8 cellular contexts compared by ENCODE assay signal in the genomic region with DNA sequence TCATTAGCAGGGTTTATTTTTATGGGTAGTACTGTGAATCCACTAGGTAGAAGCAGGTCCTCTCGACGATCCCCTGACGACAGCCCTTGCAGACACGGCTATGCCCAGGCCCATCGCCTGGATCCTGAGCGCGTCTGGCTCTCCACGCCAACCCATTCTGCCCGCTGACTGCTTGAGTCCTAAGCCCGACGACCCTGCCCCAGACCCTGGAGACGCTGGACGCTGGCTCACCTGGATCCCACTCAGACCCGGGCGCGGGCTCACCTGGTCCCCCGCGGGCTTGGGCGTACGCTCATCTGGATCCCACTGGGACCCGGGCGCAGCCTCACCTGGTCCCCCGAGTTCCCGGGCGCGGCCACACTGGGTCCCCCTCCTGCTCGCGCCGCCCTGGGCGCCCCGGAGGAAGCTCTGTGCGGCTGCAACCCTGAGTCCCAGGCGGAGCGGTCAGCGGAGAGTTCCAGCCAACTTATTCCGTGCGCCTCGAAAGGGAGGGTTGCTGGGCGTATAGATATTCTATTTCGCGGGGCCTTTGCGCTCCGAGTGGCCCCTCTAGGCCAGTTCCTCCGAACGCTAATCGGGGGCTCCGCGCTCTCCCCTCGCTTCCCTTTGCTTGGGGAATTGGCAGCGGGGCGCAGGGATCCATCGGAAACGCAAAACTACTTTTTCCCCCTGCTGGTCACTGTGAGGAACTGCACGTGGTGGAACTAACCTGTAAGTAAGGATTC.
DNase-seq lines count a peak whose midpoint lies in the region; ATAC-seq, FAIRE-seq and TF ChIP-seq lines count a peak whose summit lies in the region.

No MANE protein-coding gene starts in this region.

- no peaks in the 10 kb centered on the region for H3K9me3 Mint-ChIP-seq in HFFc6

- no peaks in the 10 kb centered on the region for H3F3A ChIP-seq in DOHH2 (ENCODE audit: control insufficient read depth, insufficient read depth)

- POLR2A ChIA-PET in HepG2 (lab: Yijun Ruan, JAX), result interaction anchor here (1.3 kb wide), 1 partner anchor 22 kb away, joined by 4 read pairs; the partner anchor contains the start of gene RMP24

- peak overlapping the region; percentile 47 for H3K9ac ChIP-seq in HepG2 (ENCODE audit: insufficient read depth, low read depth, low read length)

- H3K27ac Mint-ChIP-seq in HFFc6, result no peak overlapping the region

- no peak for TF ChIP-seq POLR2A in HepG2 (IDR thresholded peaks at IDR 0.05; ENCODE audit: insufficient read depth in 1 of 2, low read depth in 2 of 2, low read length in 2 of 2)

- in situ Hi-C loops in HepG2 (cut with HindIII; ENCODE audit: extremely low pct_ligation_motif_present, low pct_unique_long_range_greater_than_20kb), result loop anchor here (5.0 to 25.0 kb wide), 2 partner anchors 193 to 563 kb away; partner anchors contain the start of gene ZNF396

- H3K4me3 ChIP-seq in DOHH2 (ENCODE audit: low read length) (no peak overlapping the region), HepG2 (replicated peaks in 1 of 3; ENCODE audit: insufficient read depth in 1 of 3, low read depth in 2 of 3, low read length in 3 of 3) (peak overlapping the region; percentile 59 to 81 (median 65))

- peak; percentile 67 for FAIRE-seq in HepG2 (lab: Jason Lieb, UNC)

- no TSS peak for BruUV-seq in HepG2 (replicated peaks; lab: Mats Ljungman, UMichigan)

- no peaks in the 10 kb centered on the region for H3K79me2 ChIP-seq in DOHH2 (ENCODE audit: control insufficient read depth, low read length)
- H3K79me2 ChIP-seq in HepG2 (ENCODE audit: insufficient read depth, low read length), result no peaks in the 10 kb centered on the region

- peak; percentile 90 for ATAC-seq in HepG2

- H3K36me3 ChIP-seq in DOHH2 (ENCODE audit: control insufficient read depth, low read length) (no peaks in the 10 kb centered on the region), HepG2 (replicated peaks in 1 of 2; ENCODE audit: control insufficient read depth in 1 of 2, insufficient read depth in 2 of 2, low read length in 2 of 2) (no peaks in the 10 kb centered on the region)

- H3K27me3 Mint-ChIP-seq in HFFc6 (ENCODE audit: insufficient read depth), result peaks cover 12% of the 10 kb centered on the region; the same call in 1 of the 2 replicates

- intact Hi-C loops in HepG2 (cut with micrococcal nuclease; ENCODE audit: unreplicated experiment), result loop anchor here (1.0 to 5.0 kb wide), 3 partner anchors 22 to 288 kb away; partner anchors contain the start of gene RMP24

- TF ChIP-seq EP300 in HepG2 (IDR thresholded peaks at IDR 0.05; ENCODE audit: low read depth in 2 of 2, low read length in 2 of 2) (no peak), HepG2 (CRISPR knock-in tag; IDR thresholded peaks at IDR 0.05; ENCODE audit: borderline replicate concordance) (no peak)

- CTCF ChIA-PET in HepG2 (lab: Yijun Ruan, JAX; ENCODE audit: low intra/inter-chr PET ratio, low total read pairs), result interaction anchor here (1.3 to 1.7 kb wide), 2 partner anchors 194 to 542 kb away, joined by 4 to 12 read pairs; no protein-coding TSS in a partner anchor

- peaks cover 10% of the 10 kb centered on the region for H3K4me1 Mint-ChIP-seq in HFFc6 (ENCODE audit: low read depth)

- no peak overlapping the region for H2AFZ ChIP-seq in HepG2 (ENCODE audit: low read length)

- TF ChIP-seq RAD21 in HepG2 (CRISPR knock-in tag; IDR thresholded peaks at IDR 0.05), result peak; percentile 63

- H3K4me3 Mint-ChIP-seq in HFFc6, result peak overlapping the region; percentile 87

- H3K27me3 ChIP-seq in DOHH2 (ENCODE audit: control insufficient read depth, low read length), result no peaks in the 10 kb centered on the region
- H3K27me3 ChIP-seq in HepG2 (ENCODE audit: control insufficient read depth in 1 of 2, insufficient read depth in 2 of 2, low read length in 2 of 2), result peaks cover 0 to 8% of the 10 kb centered on the region in 2 experiments; a peak in 3 of 5 replicates

- H3K4me2 ChIP-seq in DOHH2 (ENCODE audit: low read length) (no peak overlapping the region), HepG2 (ENCODE audit: low read depth, low read length) (peak overlapping the region; percentile 98)

- DNase-seq in HFFc6 (peak; percentile 37), NCI-H2196 treated with DMSO at 0.1 percent for 48 hours (lab: John Stamatoyannopoulos, UW; ENCODE audit: unreplicated experiment) (peak; percentile 5), dermis blood vessel endothelial cell (peak; percentile 77), HepG2 (ENCODE audit: low spot score) (peak; percentile 56), 8988T (no peak)
- peak; percentile 32 to 50 for DNase-seq in activated CD4-positive, alpha-beta T cell treated with anti-CD3 and anti-CD28 coated beads for 4 hours
- peak; percentile 28 for DNase-seq in stimulated activated CD4-positive, alpha-beta T cell treated with anti-CD3 and anti-CD28 coated beads, Interleukin-2, amount 100 ng/mL, for 4 hours (ENCODE audit: low read depth)

- H3K9me3 ChIP-seq in DOHH2 (ENCODE audit: control insufficient read depth, insufficient read depth, low read length), result no peaks in the 10 kb centered on the region; the same call in 1 of the 2 replicates
- no peaks in the 10 kb centered on the region for H3K9me3 ChIP-seq in HepG2 (ENCODE audit: low read length)

- H3K36me3 Mint-ChIP-seq in HFFc6 (ENCODE audit: low read depth), result no peaks in the 10 kb centered on the region

- no peaks in the 10 kb centered on the region for H3K4me1 ChIP-seq in DOHH2 (ENCODE audit: control insufficient read depth, low read length)
- H3K4me1 ChIP-seq in HepG2 (ENCODE audit: insufficient read depth, low read length), result peaks cover 11% of the 10 kb centered on the region

- TF ChIP-seq CTCF in DOHH2 (IDR thresholded peaks at IDR 0.05; ENCODE audit: low read depth, low read length, poor library complexity, severe bottlenecking), result peak; percentile 91
- TF ChIP-seq CTCF in HFFc6 (IDR thresholded peaks at IDR 0.05), result peak; percentile 96
- TF ChIP-seq CTCF in HepG2 (CRISPR knock-in tag; IDR thresholded peaks at IDR 0.05), result peak; percentile 86

- no peaks in the 10 kb centered on the region for H4K20me1 ChIP-seq in DOHH2 (ENCODE audit: control insufficient read depth, insufficient read depth, low read depth, low read length)
- H4K20me1 ChIP-seq in HepG2 (ENCODE audit: insufficient read depth, low read length), result no peaks in the 10 kb centered on the region

- H3K27ac ChIP-seq in DOHH2 (ENCODE audit: low read depth, low read length) (no peak overlapping the region), HepG2 (ENCODE audit: extremely low read length, insufficient read depth, low read length) (no peak overlapping the region)

- H3K9me2 ChIP-seq in DOHH2 (replicated peaks; ENCODE audit: control insufficient read depth, low read length), result no peaks in the 10 kb centered on the region

- WGBS in HepG2 (ENCODE audit: low lambda C conversion rate), result 3% methylated on average over 20 of the region's 54 CpGs

TF ChIP-seq in HepG2, 621 proteins besides CTCF, POLR2A, EP300 and RAD21 (continues in another document):
- TF ChIP-seq, protein P1, sequence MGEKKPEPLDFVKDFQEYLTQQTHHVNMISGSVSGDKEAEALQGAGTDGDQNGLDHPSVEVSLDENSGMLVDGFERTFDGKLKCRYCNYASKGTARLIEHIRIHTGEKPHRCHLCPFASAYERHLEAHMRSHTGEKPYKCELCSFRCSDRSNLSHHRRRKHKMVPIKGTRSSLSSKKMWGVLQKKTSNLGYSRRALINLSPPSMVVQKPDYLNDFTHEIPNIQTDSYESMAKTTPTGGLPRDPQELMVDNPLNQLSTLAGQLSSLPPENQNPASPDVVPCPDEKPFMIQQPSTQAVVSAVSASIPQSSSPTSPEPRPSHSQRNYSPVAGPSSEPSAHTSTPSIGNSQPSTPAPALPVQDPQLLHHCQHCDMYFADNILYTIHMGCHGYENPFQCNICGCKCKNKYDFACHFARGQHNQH (CRISPR knock-in tag; IDR thresholded peaks at IDR 0.05), result peak; percentile 44; the same call in 1 of the 2 replicates
- TF ChIP-seq, protein P2, sequence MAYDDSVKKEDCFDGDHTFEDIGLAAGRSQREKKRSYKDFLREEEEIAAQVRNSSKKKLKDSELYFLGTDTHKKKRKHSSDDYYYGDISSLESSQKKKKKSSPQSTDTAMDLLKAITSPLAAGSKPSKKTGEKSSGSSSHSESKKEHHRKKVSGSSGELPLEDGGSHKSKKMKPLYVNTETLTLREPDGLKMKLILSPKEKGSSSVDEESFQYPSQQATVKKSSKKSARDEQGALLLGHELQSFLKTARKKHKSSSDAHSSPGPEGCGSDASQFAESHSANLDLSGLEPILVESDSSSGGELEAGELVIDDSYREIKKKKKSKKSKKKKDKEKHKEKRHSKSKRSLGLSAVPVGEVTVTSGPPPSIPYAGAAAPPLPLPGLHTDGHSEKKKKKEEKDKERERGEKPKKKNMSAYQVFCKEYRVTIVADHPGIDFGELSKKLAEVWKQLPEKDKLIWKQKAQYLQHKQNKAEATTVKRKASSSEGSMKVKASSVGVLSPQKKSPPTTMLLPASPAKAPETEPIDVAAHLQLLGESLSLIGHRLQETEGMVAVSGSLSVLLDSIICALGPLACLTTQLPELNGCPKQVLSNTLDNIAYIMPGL (CRISPR knock-in tag; IDR thresholded peaks at IDR 0.05; ENCODE audit: borderline replicate concordance in 1 of 2, low read depth in 1 of 2), result peak; percentile 55 to 89; a peak in 3 of 4 replicates
- TF ChIP-seq CENPT (CRISPR knock-in tag; IDR thresholded peaks at IDR 0.05; ENCODE audit: low read depth) (no peak), ZNF850 (CRISPR knock-in tag; conservative IDR thresholded peaks at IDR 0.05) (no peak), MEF2D (CRISPR knock-in tag; IDR thresholded peaks at IDR 0.05) (0 out of 2 replicates have a peak, but pooled peaks have one; percentile 26)
- TF ChIP-seq, protein P3, sequence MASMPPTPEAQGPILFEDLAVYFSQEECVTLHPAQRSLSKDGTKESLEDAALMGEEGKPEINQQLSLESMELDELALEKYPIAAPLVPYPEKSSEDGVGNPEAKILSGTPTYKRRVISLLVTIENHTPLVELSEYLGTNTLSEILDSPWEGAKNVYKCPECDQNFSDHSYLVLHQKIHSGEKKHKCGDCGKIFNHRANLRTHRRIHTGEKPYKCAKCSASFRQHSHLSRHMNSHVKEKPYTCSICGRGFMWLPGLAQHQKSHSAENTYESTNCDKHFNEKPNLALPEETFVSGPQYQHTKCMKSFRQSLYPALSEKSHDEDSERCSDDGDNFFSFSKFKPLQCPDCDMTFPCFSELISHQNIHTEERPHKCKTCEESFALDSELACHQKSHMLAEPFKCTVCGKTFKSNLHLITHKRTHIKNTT (CRISPR knock-in tag; IDR thresholded peaks at IDR 0.05), result no peak
